19 cellular contexts compared by ENCODE assay signal in the genomic region with DNA sequence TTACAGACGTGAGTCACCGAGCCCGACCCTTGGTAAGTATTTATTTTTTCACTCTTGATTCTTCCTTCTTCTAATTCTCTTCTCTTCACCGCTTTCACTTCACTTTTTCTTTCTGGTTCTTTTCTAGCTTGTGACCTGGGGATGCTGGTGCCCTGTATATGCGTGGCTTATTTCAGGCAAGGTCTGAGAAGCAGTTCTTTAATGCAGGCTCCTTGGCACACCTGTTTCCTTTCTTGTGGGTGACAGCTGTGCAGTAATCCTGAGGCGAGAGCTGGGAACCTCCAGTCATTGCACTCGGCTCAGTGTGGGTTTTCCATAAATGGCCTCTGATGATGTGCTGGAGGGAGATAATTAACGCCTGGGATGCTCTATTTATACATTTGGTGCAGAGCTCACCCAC.
"Had no signal": no experiment of that assay in that cellular context is flagged by ENCODE, and none has a peak within 500 bp of the region (broad histone marks: within the 10 kb centered on the region; RNA-seq: fewer than 3 reads in every experiment).

No MANE protein-coding gene starts in this region.

- H3K27ac Mint-ChIP-seq: activated naive CD4-positive, alpha-beta T cell treated with anti-CD3 and anti-CD28 coated beads for 36 hours; activated T-helper 17 cell treated with anti-CD3 and anti-CD28 coated beads, Interleukin-2, amount 50 U/mL, for 72 hours; memory B cell; stimulated activated memory B cell treated with anti-CD40 and anti-IgM and Interleukin-4, amounts not matched to agents 10 μg/mL and 1 μg/mL and 100 μg/mL, for 72 hours; type B pancreatic cell had no signal

- H3K36me3 Mint-ChIP-seq: memory B cell; stimulated activated memory B cell treated with anti-CD40 and anti-IgM and Interleukin-4, amounts not matched to agents 10 μg/mL and 1 μg/mL and 100 μg/mL, for 72 hours; type B pancreatic cell had no signal

- H3K9me3 ChIP-seq: adrenal gland, colonic mucosa, psoas muscle, right lobe of liver had no signal

- FAIRE-seq: islet of Langerhans had no signal

- H3K36me3 ChIP-seq: adrenal gland, colonic mucosa, heart left ventricle, right lobe of liver, spleen had no signal

- H3K4me3 ChIP-seq: adrenal gland, colonic mucosa, heart left ventricle, psoas muscle, right lobe of liver, spleen had no signal

- H3K27me3 ChIP-seq: adrenal gland, colonic mucosa, heart left ventricle, right lobe of liver had no signal

- H3K27ac ChIP-seq: adrenal gland, colonic mucosa, heart left ventricle, psoas muscle, right lobe of liver, spleen had no signal

- H3K4me1 Mint-ChIP-seq: activated T-helper 17 cell treated with anti-CD3 and anti-CD28 coated beads, Interleukin-2, amount 50 U/mL, for 72 hours; memory B cell; stimulated activated memory B cell treated with anti-CD40 and anti-IgM and Interleukin-4, amounts not matched to agents 10 μg/mL and 1 μg/mL and 100 μg/mL, for 72 hours had no signal

- H3K4me3 Mint-ChIP-seq: activated naive CD4-positive, alpha-beta T cell treated with anti-CD3 and anti-CD28 coated beads for 36 hours; activated T-helper 17 cell treated with anti-CD3 and anti-CD28 coated beads, Interleukin-2, amount 50 U/mL, for 72 hours; memory B cell; nephron; stimulated activated memory B cell treated with anti-CD40 and anti-IgM and Interleukin-4, amounts not matched to agents 10 μg/mL and 1 μg/mL and 100 μg/mL, for 72 hours; type B pancreatic cell had no signal

- H3K4me1 ChIP-seq: adrenal gland, colonic mucosa, psoas muscle, right lobe of liver, spleen had no signal

- DNase-seq: activated CD4-positive, alpha-beta T cell treated with anti-CD3 and anti-CD28 coated beads for 4 hours; activated CD8-positive, alpha-beta memory T cell treated with anti-CD3 and anti-CD28 coated beads for 24 hours; activated naive CD4-positive, alpha-beta T cell treated with anti-CD3 and anti-CD28 coated beads for 36 hours; adrenal gland; colonic mucosa; effector CD4-positive, alpha-beta T cell; foreskin melanocyte; heart left ventricle; psoas muscle; right lobe of liver; spleen; stimulated activated CD4-positive, alpha-beta T cell treated with anti-CD3 and anti-CD28 coated beads, Interleukin-1b, Interleukin-23, amount 100 ng/mL, for 48 hours had no signal

- ATAC-seq: activated T-helper 17 cell treated with anti-CD3 and anti-CD28 coated beads, Interleukin-2, amount 50 U/mL, for 72 hours; heart left ventricle; left lobe of liver; psoas muscle; right lobe of liver; stimulated activated memory B cell treated with anti-CD40 and anti-IgM and Interleukin-4, amounts not matched to agents 10 μg/mL and 1 μg/mL and 100 μg/mL, for 72 hours had no signal

- H3K9me3 Mint-ChIP-seq: activated naive CD4-positive, alpha-beta T cell treated with anti-CD3 and anti-CD28 coated beads for 36 hours; activated T-helper 17 cell treated with anti-CD3 and anti-CD28 coated beads, Interleukin-2, amount 50 U/mL, for 72 hours; stimulated activated memory B cell treated with anti-CD40 and anti-IgM and Interleukin-4, amounts not matched to agents 10 μg/mL and 1 μg/mL and 100 μg/mL, for 72 hours had no signal
